Comparison of ENCODE assay signal across 26 cellular contexts in genomic region chr5:118752992-118753391, GRCh38.
DNase-seq lines count a peak whose midpoint lies in the region; ATAC-seq, FAIRE-seq and TF ChIP-seq lines count a peak whose summit lies in the region.
"Had no signal": no experiment of that assay in that cellular context is flagged by ENCODE, and none has a peak within 500 bp of the region (broad histone marks: within the 10 kb centered on the region; RNA-seq: fewer than 3 reads in every experiment).

No MANE protein-coding gene starts in this region.

- POLR2A ChIA-PET in HepG2 (lab: Yijun Ruan, JAX): no interaction called here

- H3K36me3 ChIP-seq in HepG2 (replicated peaks in 1 of 2; ENCODE audit: control insufficient read depth in 1 of 2, insufficient read depth in 2 of 2, low read length in 2 of 2) (no peaks in the 10 kb centered on the region), right lobe of liver (no peaks in the 10 kb centered on the region), adipocyte (ENCODE audit: control insufficient read depth, insufficient read depth, low read length, severe bottlenecking) (no peaks in the 10 kb centered on the region), parathyroid adenoma (ENCODE audit: control insufficient read depth, insufficient read depth, low read length) (no peaks in the 10 kb centered on the region)
- H3K36me3 ChIP-seq: BE2C, BLaER1 had no signal

- DNase-seq in HepG2 (ENCODE audit: low spot score) (no peak), right lobe of liver (no peak), adipocyte (ENCODE audit: low read depth) (peak; percentile 2), hypothalamus (lab: John Stamatoyannopoulos, UW) (no peak)
- DNase-seq: ACHN; BE2C; C1 segment of cervical spinal cord; CD4-positive, alpha-beta memory T cell; CD4-positive, CD25-positive, alpha-beta regulatory T cell; CD8-positive, alpha-beta memory T cell; COR-L47; DMS 273 treated with DMSO at 0.1 percent for 48 hours; DMS153; DMS53; DMS79; DND-41; EL; GDM1 had no signal

- ATAC-seq in HepG2 (no peak), right lobe of liver (no peak), GM18868 (IDR thresholded peaks at IDR 0.05; ENCODE audit: unreplicated experiment) (no peak)
- ATAC-seq: GM12878 had no signal

- H3K9me3 ChIP-seq in HepG2 (ENCODE audit: low read length) (no peaks in the 10 kb centered on the region), right lobe of liver (no peaks in the 10 kb centered on the region), adipocyte (ENCODE audit: control insufficient read depth, low read length) (no peaks in the 10 kb centered on the region), parathyroid adenoma (ENCODE audit: control insufficient read depth, low read length) (no peaks in the 10 kb centered on the region)
- H3K9me3 ChIP-seq: BE2C had no signal

- TF ChIP-seq CTCF in HepG2 (CRISPR knock-in tag; IDR thresholded peaks at IDR 0.05) (no peak), right lobe of liver (IDR thresholded peaks at IDR 0.05) (no peak), parathyroid adenoma (IDR thresholded peaks at IDR 0.05) (no peak)

- no peak for TF ChIP-seq RAD21 in HepG2 (CRISPR knock-in tag; IDR thresholded peaks at IDR 0.05)

- WGBS in HepG2 (ENCODE audit: low lambda C conversion rate): 12% methylated on average over 5 of the region's 5 CpGs
- WGBS in right lobe of liver (ENCODE audit: insufficient coverage, low coverage, low lambda C conversion rate, missing lambda C conversion rate): 90% methylated on average over 4 of the region's 5 CpGs

- H3K4me1 ChIP-seq in HepG2 (ENCODE audit: insufficient read depth, low read length) (no peaks in the 10 kb centered on the region), right lobe of liver (no peaks in the 10 kb centered on the region), adipocyte (ENCODE audit: control insufficient read depth, insufficient read depth, low read length) (no peaks in the 10 kb centered on the region), parathyroid adenoma (peaks cover 33% of the 10 kb centered on the region)
- H3K4me1 ChIP-seq: BE2C, BLaER1 had no signal

- TF ChIP-seq EP300 in HepG2 (IDR thresholded peaks at IDR 0.05; ENCODE audit: low read depth in 2 of 2, low read length in 2 of 2) (no peak), HepG2 (CRISPR knock-in tag; IDR thresholded peaks at IDR 0.05; ENCODE audit: borderline replicate concordance) (no peak)

- no peak overlapping the region for H3K9ac ChIP-seq in HepG2 (ENCODE audit: insufficient read depth, low read depth, low read length)
- no peak overlapping the region for H3K9ac ChIP-seq in adipocyte (ENCODE audit: low read length)
- no peak overlapping the region for H3K9ac ChIP-seq in parathyroid adenoma
- H3K9ac ChIP-seq: BLaER1 had no signal

- H4K20me1 ChIP-seq in HepG2 (ENCODE audit: insufficient read depth, low read length): no peaks in the 10 kb centered on the region
- H4K20me1 ChIP-seq: BLaER1 had no signal

- no TSS peak for BruUV-seq in HepG2 (replicated peaks; lab: Mats Ljungman, UMichigan)

- in situ Hi-C loops in HepG2 (cut with HindIII; ENCODE audit: extremely low pct_ligation_motif_present, low pct_unique_long_range_greater_than_20kb): no loop called here

- no peaks in the 10 kb centered on the region; a peak in 1 of 5 replicates for H3K27me3 ChIP-seq in HepG2 (ENCODE audit: control insufficient read depth in 1 of 2, insufficient read depth in 2 of 2, low read length in 2 of 2)
- H3K27me3 ChIP-seq in right lobe of liver: no peaks in the 10 kb centered on the region
- no peaks in the 10 kb centered on the region for H3K27me3 ChIP-seq in adipocyte (replicated peaks; ENCODE audit: control insufficient read depth, insufficient read depth, low read length)
- no peaks in the 10 kb centered on the region for H3K27me3 ChIP-seq in parathyroid adenoma (ENCODE audit: control insufficient read depth, insufficient read depth, low read length)
- H3K27me3 ChIP-seq: BE2C, BLaER1 had no signal

- no peak overlapping the region for H2AFZ ChIP-seq in HepG2 (ENCODE audit: low read length)
- H2AFZ ChIP-seq in parathyroid adenoma: peak overlapping the region; percentile 31

- no peak for FAIRE-seq in HepG2 (lab: Jason Lieb, UNC)
- FAIRE-seq: GM12878, GM12892, GM18507, GM19239 had no signal

- no peak for TF ChIP-seq POLR2A in HepG2 (IDR thresholded peaks at IDR 0.05; ENCODE audit: insufficient read depth in 1 of 2, low read depth in 2 of 2, low read length in 2 of 2)
- no peak for TF ChIP-seq POLR2A in right lobe of liver (IDR thresholded peaks at IDR 0.05)

- H3K4me3 ChIP-seq in HepG2 (replicated peaks in 1 of 3; ENCODE audit: insufficient read depth in 1 of 3, low read depth in 2 of 3, low read length in 3 of 3) (no peak overlapping the region), right lobe of liver (no peak overlapping the region), adipocyte (ENCODE audit: low read length) (no peak overlapping the region), parathyroid adenoma (ENCODE audit: low read depth, low read length) (no peak overlapping the region)
- H3K4me3 ChIP-seq: BLaER1, GM12878 had no signal

- intact Hi-C loops in HepG2 (cut with micrococcal nuclease; ENCODE audit: unreplicated experiment): no loop called here
- intact Hi-C loops in right lobe of liver (cut with DNase I): no loop called here

- H3K27ac ChIP-seq in HepG2 (ENCODE audit: extremely low read length, insufficient read depth, low read length): no peak overlapping the region
- no peak overlapping the region for H3K27ac ChIP-seq in right lobe of liver
- H3K27ac ChIP-seq in parathyroid adenoma: peak overlapping the region; percentile 31
- H3K27ac ChIP-seq: 22Rv1, BLaER1 had no signal

- CTCF ChIA-PET in HepG2 (lab: Yijun Ruan, JAX; ENCODE audit: low intra/inter-chr PET ratio, low total read pairs): no interaction called here

- H3K4me2 ChIP-seq in HepG2 (ENCODE audit: low read depth, low read length) (no peak overlapping the region), parathyroid adenoma (ENCODE audit: low read length) (no peak overlapping the region)
- H3K4me2 ChIP-seq: BLaER1 had no signal

- H3K79me2 ChIP-seq in HepG2 (ENCODE audit: insufficient read depth, low read length) (no peaks in the 10 kb centered on the region), parathyroid adenoma (no peaks in the 10 kb centered on the region)

TF ChIP-seq in HepG2, 621 proteins besides CTCF, POLR2A, EP300 and RAD21:
- TF ChIP-seq, protein P1, sequence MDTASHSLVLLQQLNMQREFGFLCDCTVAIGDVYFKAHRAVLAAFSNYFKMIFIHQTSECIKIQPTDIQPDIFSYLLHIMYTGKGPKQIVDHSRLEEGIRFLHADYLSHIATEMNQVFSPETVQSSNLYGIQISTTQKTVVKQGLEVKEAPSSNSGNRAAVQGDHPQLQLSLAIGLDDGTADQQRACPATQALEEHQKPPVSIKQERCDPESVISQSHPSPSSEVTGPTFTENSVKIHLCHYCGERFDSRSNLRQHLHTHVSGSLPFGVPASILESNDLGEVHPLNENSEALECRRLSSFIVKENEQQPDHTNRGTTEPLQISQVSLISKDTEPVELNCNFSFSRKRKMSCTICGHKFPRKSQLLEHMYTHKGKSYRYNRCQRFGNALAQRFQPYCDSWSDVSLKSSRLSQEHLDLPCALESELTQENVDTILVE (CRISPR knock-in tag; IDR thresholded peaks at IDR 0.05): no peak
- peak; percentile 49 for TF ChIP-seq MAFF (IDR thresholded peaks at IDR 0.05; ENCODE audit: low read depth, low read length)
- TF ChIP-seq ZMYM3 (CRISPR knock-in tag; IDR thresholded peaks at IDR 0.05): no peak
- peak; percentile 67 to 68 for TF ChIP-seq MAFK (conservative IDR thresholded peaks at IDR 0.05 in 1 of 2, IDR thresholded peaks at IDR 0.05 in 1 of 2; ENCODE audit: low read length in 2 of 2)
- TF ChIP-seq ZFP1 (CRISPR knock-in tag; IDR thresholded peaks at IDR 0.05): no peak
- TF ChIP-seq, protein P2, sequence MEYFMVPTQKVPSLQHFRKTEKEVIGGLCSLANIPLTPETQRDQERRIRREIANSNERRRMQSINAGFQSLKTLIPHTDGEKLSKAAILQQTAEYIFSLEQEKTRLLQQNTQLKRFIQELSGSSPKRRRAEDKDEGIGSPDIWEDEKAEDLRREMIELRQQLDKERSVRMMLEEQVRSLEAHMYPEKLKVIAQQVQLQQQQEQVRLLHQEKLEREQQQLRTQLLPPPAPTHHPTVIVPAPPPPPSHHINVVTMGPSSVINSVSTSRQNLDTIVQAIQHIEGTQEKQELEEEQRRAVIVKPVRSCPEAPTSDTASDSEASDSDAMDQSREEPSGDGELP (IDR thresholded peaks at IDR 0.05; ENCODE audit: borderline replicate concordance, low read depth): no peak
- no peak for TF ChIP-seq BCL6 (CRISPR knock-in tag; IDR thresholded peaks at IDR 0.05)
- TF ChIP-seq ZNF724P (CRISPR knock-in tag; IDR thresholded peaks at IDR 0.05; ENCODE audit: borderline replicate concordance): no peak
- TF ChIP-seq, protein P3, sequence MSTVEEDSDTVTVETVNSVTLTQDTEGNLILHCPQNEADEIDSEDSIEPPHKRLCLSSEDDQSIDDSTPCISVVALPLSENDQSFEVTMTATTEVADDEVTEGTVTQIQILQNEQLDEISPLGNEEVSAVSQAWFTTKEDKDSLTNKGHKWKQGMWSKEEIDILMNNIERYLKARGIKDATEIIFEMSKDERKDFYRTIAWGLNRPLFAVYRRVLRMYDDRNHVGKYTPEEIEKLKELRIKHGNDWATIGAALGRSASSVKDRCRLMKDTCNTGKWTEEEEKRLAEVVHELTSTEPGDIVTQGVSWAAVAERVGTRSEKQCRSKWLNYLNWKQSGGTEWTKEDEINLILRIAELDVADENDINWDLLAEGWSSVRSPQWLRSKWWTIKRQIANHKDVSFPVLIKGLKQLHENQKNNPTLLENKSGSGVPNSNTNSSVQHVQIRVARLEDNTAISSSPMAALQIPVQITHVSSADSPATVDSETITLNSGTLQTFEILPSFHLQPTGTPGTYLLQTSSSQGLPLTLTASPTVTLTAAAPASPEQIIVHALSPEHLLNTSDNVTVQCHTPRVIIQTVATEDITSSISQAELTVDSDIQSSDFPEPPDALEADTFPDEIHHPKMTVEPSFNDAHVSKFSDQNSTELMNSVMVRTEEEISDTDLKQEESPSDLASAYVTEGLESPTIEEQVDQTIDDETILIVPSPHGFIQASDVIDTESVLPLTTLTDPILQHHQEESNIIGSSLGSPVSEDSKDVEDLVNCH (CRISPR knock-in tag; IDR thresholded peaks at IDR 0.05): no peak
TF ChIP-seq in HepG2: peak in this region for 2.
